8 cellular contexts compared by ENCODE assay signal in the genomic region with DNA sequence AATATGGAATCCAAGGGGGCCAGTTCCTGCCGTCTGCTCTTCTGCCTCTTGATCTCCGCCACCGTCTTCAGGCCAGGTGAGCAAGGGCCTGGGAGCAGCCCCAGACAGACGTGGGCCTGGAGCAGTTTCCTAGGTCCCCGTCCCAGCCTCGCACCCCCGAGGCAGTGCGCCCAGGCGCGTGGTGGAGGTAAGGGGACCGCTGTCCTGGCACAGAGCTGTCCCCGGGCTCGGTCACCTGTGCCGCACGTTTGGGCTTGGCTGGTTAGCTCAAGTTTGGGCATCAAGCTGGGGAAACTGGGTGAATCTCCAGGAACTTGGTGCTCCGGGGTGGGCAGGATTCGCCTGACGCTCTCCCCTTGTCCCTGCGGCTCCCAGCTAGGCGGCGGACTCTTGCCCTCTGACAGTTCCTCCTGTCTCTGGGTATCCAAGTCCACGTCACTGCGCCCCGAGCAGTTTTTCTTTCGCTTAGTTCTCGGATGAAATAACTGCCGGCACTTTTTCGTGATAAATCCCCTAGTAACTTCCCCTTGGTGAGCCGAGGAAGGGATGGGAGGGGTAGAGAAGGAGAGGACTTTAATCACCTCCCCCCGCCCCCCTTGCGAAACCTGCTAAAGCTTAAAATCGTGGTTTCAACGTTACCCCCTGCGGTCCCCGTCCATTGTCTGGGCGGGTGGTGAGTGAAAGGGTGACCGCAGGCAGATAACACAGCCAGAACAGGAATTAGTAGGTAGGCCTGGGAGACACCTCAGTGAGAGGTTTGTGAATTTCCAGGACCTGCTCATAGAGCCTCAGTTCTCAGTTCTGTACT. TPM values are rescaled to one million over a fixed set of nuclear protein-coding genes. Genes with fewer than 3 reads are reported as not detected.
DNase-seq lines count a peak whose midpoint lies in the region; ATAC-seq and TF ChIP-seq lines count a peak whose summit lies in the region.

No MANE protein-coding gene starts in this region.

- no peaks in the 10 kb centered on the region for H4K20me1 ChIP-seq in neural cell (ENCODE audit: insufficient read depth)

- H3K4me3 ChIP-seq in foreskin fibroblast (ENCODE audit: low read depth in 1 of 2, low read length in 2 of 2) (peak overlapping the region; percentile 77 to 79), neural cell (ENCODE audit: low read length) (peak overlapping the region; percentile 82)

- H3K27ac ChIP-seq in neural cell (ENCODE audit: low read length) = peak overlapping the region; percentile 36

- DNase-seq in CD1c-positive myeloid dendritic cell (ENCODE audit: extremely low spot score) (peak; percentile 94), RPMI7951 (ENCODE audit: low read depth) (peak; percentile 83), foreskin fibroblast (peak; percentile 62 to 83), superior temporal gyrus (ENCODE audit: extremely low spot score) (peak; percentile 82)
- DNase-seq in activated effector memory CD4-positive, alpha-beta T cell treated with Interleukin-2 at 50 U/mL for 16 hours = peak; percentile 28

- TF ChIP-seq CTCF in foreskin fibroblast (IDR thresholded peaks at IDR 0.05; ENCODE audit: low read depth, low read length) (no peak), neural cell (IDR thresholded peaks at IDR 0.05; ENCODE audit: poor library complexity, severe bottlenecking) (no peak)

- no peaks in the 10 kb centered on the region for H3K9me2 ChIP-seq in neural cell (ENCODE audit: insufficient read depth, low read length)

- H3K9ac ChIP-seq in neural cell (ENCODE audit: low read length) = peak overlapping the region; percentile 71

- H3K79me2 ChIP-seq in neural cell (replicated peaks; ENCODE audit: insufficient read depth, low read length) = peaks cover 34% of the 10 kb centered on the region

- H3K9me3 ChIP-seq in neural cell (ENCODE audit: low read length) = no peaks in the 10 kb centered on the region

- H3K36me3 ChIP-seq in neural cell (ENCODE audit: insufficient read depth, low read length) = no peaks in the 10 kb centered on the region

- no peak for TF ChIP-seq RAD21 in neural cell (conservative IDR thresholded peaks at IDR 0.05)

- peaks cover 5% of the 10 kb centered on the region for H3F3A ChIP-seq in neural cell (ENCODE audit: insufficient read depth, low read length, poor library complexity, severe bottlenecking)

- peak overlapping the region; percentile 20 for H3K4me2 ChIP-seq in neural cell (ENCODE audit: low read length)

- ATAC-seq in GM19328 (IDR thresholded peaks at IDR 0.05; ENCODE audit: unreplicated experiment) (peak; percentile 19), HG03469 (IDR thresholded peaks at IDR 0.05; ENCODE audit: unreplicated experiment) (peak; percentile 15)

- peaks cover 4% of the 10 kb centered on the region for H3K27me3 ChIP-seq in neural cell (ENCODE audit: insufficient read depth, low read depth, low read length)

- TF ChIP-seq EP300 in neural cell (conservative IDR thresholded peaks at IDR 0.05; ENCODE audit: poor library complexity, severe bottlenecking) = no peak

- H2AFZ ChIP-seq in neural cell (ENCODE audit: low read depth, low read length) = peak overlapping the region; percentile 34

TF ChIP-seq in neural cell, 6 proteins besides CTCF, POLR2A, EP300 and RAD21:
- TF ChIP-seq EZH2 (IDR thresholded peaks at IDR 0.05; ENCODE audit: borderline replicate concordance, insufficient read depth, low read length, poor library complexity, severe bottlenecking) (no peak), MXI1 (conservative IDR thresholded peaks at IDR 0.05; ENCODE audit: poor library complexity, severe bottlenecking) (no peak), POLR2AphosphoS5 (IDR thresholded peaks at IDR 0.05) (no peak), TAF1 (IDR thresholded peaks at IDR 0.05; ENCODE audit: low read depth) (no peak), SMC3 (conservative IDR thresholded peaks at IDR 0.05; ENCODE audit: poor library complexity) (no peak)
- TF ChIP-seq, protein P1, sequence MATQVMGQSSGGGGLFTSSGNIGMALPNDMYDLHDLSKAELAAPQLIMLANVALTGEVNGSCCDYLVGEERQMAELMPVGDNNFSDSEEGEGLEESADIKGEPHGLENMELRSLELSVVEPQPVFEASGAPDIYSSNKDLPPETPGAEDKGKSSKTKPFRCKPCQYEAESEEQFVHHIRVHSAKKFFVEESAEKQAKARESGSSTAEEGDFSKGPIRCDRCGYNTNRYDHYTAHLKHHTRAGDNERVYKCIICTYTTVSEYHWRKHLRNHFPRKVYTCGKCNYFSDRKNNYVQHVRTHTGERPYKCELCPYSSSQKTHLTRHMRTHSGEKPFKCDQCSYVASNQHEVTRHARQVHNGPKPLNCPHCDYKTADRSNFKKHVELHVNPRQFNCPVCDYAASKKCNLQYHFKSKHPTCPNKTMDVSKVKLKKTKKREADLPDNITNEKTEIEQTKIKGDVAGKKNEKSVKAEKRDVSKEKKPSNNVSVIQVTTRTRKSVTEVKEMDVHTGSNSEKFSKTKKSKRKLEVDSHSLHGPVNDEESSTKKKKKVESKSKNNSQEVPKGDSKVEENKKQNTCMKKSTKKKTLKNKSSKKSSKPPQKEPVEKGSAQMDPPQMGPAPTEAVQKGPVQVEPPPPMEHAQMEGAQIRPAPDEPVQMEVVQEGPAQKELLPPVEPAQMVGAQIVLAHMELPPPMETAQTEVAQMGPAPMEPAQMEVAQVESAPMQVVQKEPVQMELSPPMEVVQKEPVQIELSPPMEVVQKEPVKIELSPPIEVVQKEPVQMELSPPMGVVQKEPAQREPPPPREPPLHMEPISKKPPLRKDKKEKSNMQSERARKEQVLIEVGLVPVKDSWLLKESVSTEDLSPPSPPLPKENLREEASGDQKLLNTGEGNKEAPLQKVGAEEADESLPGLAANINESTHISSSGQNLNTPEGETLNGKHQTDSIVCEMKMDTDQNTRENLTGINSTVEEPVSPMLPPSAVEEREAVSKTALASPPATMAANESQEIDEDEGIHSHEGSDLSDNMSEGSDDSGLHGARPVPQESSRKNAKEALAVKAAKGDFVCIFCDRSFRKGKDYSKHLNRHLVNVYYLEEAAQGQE (IDR thresholded peaks at IDR 0.05; ENCODE audit: borderline replicate concordance) = no peak

RNA-seq across cellular contexts. Expression of a gene that starts 0.9 kb away (rescaled TPM):
- total RNA-seq in RPMI7951 (2014; rRNA removed; shearing (Covaris generic)) = 89.3 and 104 TPM in 2 replicates
- 85.5 and 94.7 TPM in 2 replicates for polyA plus RNA-seq in neural cell
- 178 and 221 TPM in 2 replicates for polyA minus RNA-seq in neural cell

Comparison
In these comparisons a context has a peak if more than half of its experiments do, and no peak if none do; other contexts are left out.
1. Peak in every context shown above with its lines: DNase-seq, ATAC-seq, H3K4me3 ChIP-seq and H3K27ac ChIP-seq.
2. DNase-seq: peak in every context shown above with its lines; median percentile 94 in CD1c-positive myeloid dendritic cell; 83 in RPMI7951; 82 in superior temporal gyrus; 72 in foreskin fibroblast; 28 in activated effector memory CD4-positive, alpha-beta T cell treated with Interleukin-2 at 50 U/mL for 16 hours.